ENCODE assay signal across 12 cellular contexts in the genomic region with DNA sequence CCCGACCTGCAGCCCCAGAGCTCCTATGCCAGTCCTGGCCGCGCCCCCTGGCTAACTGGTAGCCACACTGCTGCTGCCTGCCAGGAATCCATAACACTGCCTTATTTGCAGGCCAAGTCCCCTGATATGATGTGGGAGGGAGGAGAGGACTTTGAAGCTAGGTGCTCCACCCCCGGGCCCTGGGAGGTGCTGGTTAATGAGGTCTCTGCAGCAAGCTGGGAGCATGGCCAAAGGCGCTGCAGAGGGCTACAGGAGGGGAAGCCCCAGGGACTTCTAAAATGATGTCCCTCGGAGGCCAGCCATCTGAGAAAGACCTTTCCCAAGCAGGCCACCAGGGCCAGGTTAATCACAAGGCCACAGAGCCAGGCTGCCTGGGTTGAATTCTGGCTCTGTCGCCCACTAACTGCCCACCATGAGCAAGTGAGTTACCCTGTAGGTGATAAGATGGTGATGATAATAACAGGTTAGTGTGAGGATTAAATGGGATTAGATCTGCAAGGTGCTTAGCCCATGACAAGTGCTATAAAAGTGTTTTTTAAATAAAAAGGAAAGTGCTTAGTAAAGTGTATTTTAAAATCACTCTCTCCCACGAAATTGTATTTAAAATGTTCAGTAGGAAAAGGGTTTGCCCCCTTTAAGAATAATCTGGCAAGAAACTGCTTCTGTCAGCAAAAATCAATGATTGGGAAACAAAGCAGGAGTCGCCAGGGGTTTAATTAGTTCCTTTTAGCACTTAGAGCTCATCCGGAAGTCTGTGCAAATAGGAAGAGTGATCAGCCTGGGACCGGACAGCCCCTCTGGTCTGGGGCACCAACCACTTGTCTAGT.
DNase-seq lines count a peak whose midpoint lies in the region; ATAC-seq and TF ChIP-seq lines count a peak whose summit lies in the region.
"Had no signal": no experiment of that assay in that cellular context is flagged by ENCODE, and none has a peak within 500 bp of the region (broad histone marks: within the 10 kb centered on the region; RNA-seq: fewer than 3 reads in every experiment).

No MANE protein-coding gene starts in this region.

- DNase-seq in NCI-H2081 (lab: John Stamatoyannopoulos, UW) (peak; percentile 55 to 76), NCI-H2081 treated with DMSO at 0.1 percent for 48 hours (lab: John Stamatoyannopoulos, UW) (no peak), NCI-H69 (lab: John Stamatoyannopoulos, UW) (peak; percentile 97), globus pallidus (ENCODE audit: low spot score) (peak; percentile 6), spleen (peak; percentile 66), HPDE6-E6E7 (ENCODE audit: extremely low spot score) (no peak)
- no peak for DNase-seq in stimulated activated CD4-positive, alpha-beta T cell treated with anti-CD3 and anti-CD28 coated beads, Interleukin-1b, Interleukin-23, amount 100 ng/mL, for 48 hours
- DNase-seq: HCEC 1CT; stimulated activated CD4-positive, alpha-beta T cell treated with anti-CD3 and anti-CD28 coated beads, Interleukin-4, amount 100 ng/mL, for 1 hour; T-helper 9 cell had no signal

- peaks cover 0 to 13% (median 7%) of the 10 kb centered on the region in 6 donors for H3K4me1 ChIP-seq in spleen

- H3K27ac ChIP-seq in spleen, result peak overlapping the region in 1 of 8 donors; percentile 45

- no peak overlapping the region for H3K4me3 ChIP-seq in spleen

- H3K27me3 ChIP-seq in spleen (replicated peaks in 1 of 7), result peaks cover 0 to 19% (median 0%) of the 10 kb centered on the region in 7 donors

- peaks cover 0 to 11% (median 7%) of the 10 kb centered on the region in 8 donors for H3K9me3 ChIP-seq in spleen

- no peak for TF ChIP-seq POLR2A in spleen (IDR thresholded peaks at IDR 0.05)

- no peaks in the 10 kb centered on the region for H3K36me3 ChIP-seq in spleen

- intact Hi-C loops in spleen (cut with DNase I; ENCODE audit: low total_unique reads), result no loop called here

- no peak for TF ChIP-seq CTCF in spleen (IDR thresholded peaks at IDR 0.05 in 8 of 11, conservative IDR thresholded peaks at IDR 0.05 in 3 of 11)

- whole genome bisulfite sequencing in spleen, 5 donors, result 38 to 66% (median 59%) methylated on average over 8 to 11 of the region's 11 CpGs

- ATAC-seq in HG02642 (IDR thresholded peaks at IDR 0.05; ENCODE audit: poor library complexity, unreplicated experiment), result no peak
- ATAC-seq: stimulated activated memory B cell treated with anti-CD40 and anti-IgM and Interleukin-4, amounts not matched to agents 10 μg/mL and 1 μg/mL and 100 μg/mL, for 72 hours had no signal

Comparison
In these comparisons a context has a peak if more than half of its experiments do, and no peak if none do; other contexts are left out.
1. DNase-seq: peak in NCI-H2081 (2 of 2), NCI-H69 (single experiment), globus pallidus (single experiment) and spleen (single experiment); none in NCI-H2081 treated with DMSO at 0.1 percent for 48 hours (single experiment), stimulated activated CD4-positive, alpha-beta T cell treated with anti-CD3 and anti-CD28 coated beads, Interleukin-1b, Interleukin-23, amount 100 ng/mL, for 48 hours (single experiment) and HPDE6-E6E7 (single experiment).